In the genomic region with DNA sequence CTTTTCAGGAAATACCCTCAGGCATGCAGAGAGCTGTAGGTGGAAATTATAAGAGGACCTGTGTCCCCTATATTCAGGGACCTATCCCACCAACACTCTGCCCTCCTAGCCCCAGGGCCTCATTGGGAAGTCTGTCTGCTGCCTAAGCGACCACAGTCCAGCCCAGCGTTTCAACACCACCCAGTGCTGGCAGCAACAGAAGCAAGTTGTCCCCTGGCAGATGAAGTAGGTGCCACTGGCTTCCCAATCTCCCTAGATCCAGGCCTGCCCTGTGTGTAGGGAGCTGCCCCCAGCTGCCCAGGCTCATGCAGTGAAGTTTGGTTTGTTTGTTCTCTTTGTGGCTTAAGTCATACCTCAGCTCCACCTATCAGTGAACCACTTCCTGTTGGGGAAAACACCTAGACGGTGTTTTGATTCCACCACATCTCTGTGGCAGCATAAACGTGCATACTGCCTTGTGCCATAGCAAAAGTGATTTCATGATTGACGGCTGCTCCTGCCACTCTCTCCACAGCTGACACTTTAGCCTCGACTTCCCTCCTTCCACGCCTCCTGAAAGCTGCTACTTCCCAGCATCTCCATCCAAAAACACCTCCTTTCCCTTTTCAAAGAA, we compare ENCODE assay signal across 8 cellular contexts. TPM values are rescaled to one million over a fixed set of nuclear protein-coding genes. Genes with fewer than 3 reads are reported as not detected.
DNase-seq lines count a peak whose midpoint lies in the region; ATAC-seq and TF ChIP-seq lines count a peak whose summit lies in the region.

No MANE protein-coding gene starts in this region.

- WGBS in endodermal cell (ENCODE audit: insufficient coverage in 1 of 2, insufficient read length in 1 of 2), 2 experiments, result 69 to 75% methylated on average over 6 to 7 of the region's 7 CpGs

- intact Hi-C loops in activated CD4-positive, alpha-beta T cell treated with anti-CD3 and anti-CD28 coated beads for 36 hours (cut with DNase I, micrococcal nuclease), result loop anchor here (1.0 to 2.0 kb wide), 8 partner anchors 14 to 452 kb away; partner anchors contain the start of genes PYCR2 (in 2 of the 2), TMEM63A (in 2 of the 2), H3-3A (in 1 of the 2) and SRP9 (in 1 of the 2)

- no peak overlapping the region for H3K9ac ChIP-seq in endodermal cell (ENCODE audit: extremely low read depth, low read length, poor library complexity, severe bottlenecking)

- peak overlapping the region; percentile 95 for H3K27ac Mint-ChIP-seq in activated CD4-positive, alpha-beta T cell treated with anti-CD3 and anti-CD28 coated beads for 36 hours
- peak overlapping the region; percentile 98 for H3K27ac Mint-ChIP-seq in endodermal cell

- H3K4me1 ChIP-seq in endodermal cell (ENCODE audit: control insufficient read depth, insufficient read depth, low read length), result peaks cover 22% of the 10 kb centered on the region

- peak; percentile 86 for DNase-seq in DMS153 (lab: John Stamatoyannopoulos, UW)
- peak; percentile 55 for DNase-seq in HK-2 (ENCODE audit: unreplicated experiment)
- DNase-seq in activated CD4-positive, alpha-beta T cell treated with anti-CD3 and anti-CD28 coated beads for 36 hours, result peak; percentile 80
- peak; percentile 74 for DNase-seq in endodermal cell
- DNase-seq in stimulated activated CD8-positive, alpha-beta memory T cell treated with anti-CD3 and anti-CD28 coated beads, Interleukin-15, amount 100 ng/mL, for 1 hour (ENCODE audit: low read depth), result peak; percentile 44
- DNase-seq in GDM1 (lab: John Stamatoyannopoulos, UW), result no peak
- DNase-seq in SIG-M5 treated with dmso at 0.1 percent for 504 hours (lab: John Stamatoyannopoulos, UW; ENCODE audit: unreplicated experiment), result no peak

- H3K4me3 Mint-ChIP-seq in activated CD4-positive, alpha-beta T cell treated with anti-CD3 and anti-CD28 coated beads for 36 hours, result peak overlapping the region; percentile 59
- H3K4me3 Mint-ChIP-seq in endodermal cell, result no peak overlapping the region

- H3K27me3 Mint-ChIP-seq in activated CD4-positive, alpha-beta T cell treated with anti-CD3 and anti-CD28 coated beads for 36 hours, result no peaks in the 10 kb centered on the region
- no peaks in the 10 kb centered on the region for H3K27me3 Mint-ChIP-seq in endodermal cell (ENCODE audit: insufficient read depth)

- no peaks in the 10 kb centered on the region for H3K36me3 Mint-ChIP-seq in activated CD4-positive, alpha-beta T cell treated with anti-CD3 and anti-CD28 coated beads for 36 hours (ENCODE audit: low read depth)
- H3K36me3 Mint-ChIP-seq in endodermal cell (ENCODE audit: low read depth), result peaks cover 2% of the 10 kb centered on the region

- H3K9me3 Mint-ChIP-seq in activated CD4-positive, alpha-beta T cell treated with anti-CD3 and anti-CD28 coated beads for 36 hours (ENCODE audit: low read depth), result no peaks in the 10 kb centered on the region
- peaks cover 1% of the 10 kb centered on the region for H3K9me3 Mint-ChIP-seq in endodermal cell

- no peak for TF ChIP-seq CTCF in endodermal cell (conservative IDR thresholded peaks at IDR 0.05)

- no peaks in the 10 kb centered on the region for H3K36me3 ChIP-seq in endodermal cell (ENCODE audit: control insufficient read depth, insufficient read depth, low read length)

- H3K4me3 ChIP-seq in endodermal cell (ENCODE audit: low read length), result no peak overlapping the region

- H3K4me1 Mint-ChIP-seq in activated CD4-positive, alpha-beta T cell treated with anti-CD3 and anti-CD28 coated beads for 36 hours, result peaks cover 42% of the 10 kb centered on the region
- H3K4me1 Mint-ChIP-seq in endodermal cell, result peaks cover 37% of the 10 kb centered on the region

- no peak overlapping the region for H3K27ac ChIP-seq in endodermal cell (ENCODE audit: low read depth, low read length)

- CTCF ChIA-PET in activated CD4-positive, alpha-beta T cell treated with anti-CD3 and anti-CD28 coated beads for 36 hours (lab: Charles Lee), result interaction anchor here (0.6 to 5.1 kb wide), 14 partner anchors 12 to 864 kb away, joined by 3 to 18 read pairs (median 3); partner anchors contain the start of genes EPHX1, SRP9 and TMEM63A

- H3K9me3 ChIP-seq in endodermal cell (ENCODE audit: control insufficient read depth, low read length), result no peaks in the 10 kb centered on the region

- POLR2A ChIA-PET in activated CD4-positive, alpha-beta T cell treated with anti-CD3 and anti-CD28 coated beads for 36 hours (lab: Charles Lee), result interaction anchor here (0.7 to 1.8 kb wide), 5 partner anchors 15 to 102 kb away, joined by 3 to 9 read pairs (median 3); partner anchors contain the start of genes PYCR2, SDE2 and TMEM63A

- no peaks in the 10 kb centered on the region for H3K27me3 ChIP-seq in endodermal cell (ENCODE audit: control insufficient read depth, insufficient read depth, low read length, poor library complexity, severe bottlenecking)

- peak; percentile 100 for ATAC-seq in GM21423 (IDR thresholded peaks at IDR 0.05; ENCODE audit: unreplicated experiment)
- peak; percentile 98 for ATAC-seq in activated CD4-positive, alpha-beta T cell treated with anti-CD3 and anti-CD28 coated beads for 36 hours

RNA-seq across cellular contexts. Expression of gene LEFTY1, which starts 8.1 kb away (rescaled TPM):
- total RNA-seq in activated CD4-positive, alpha-beta T cell treated with anti-CD3 and anti-CD28 coated beads for 36 hours, result not detected
- 100 to 1,000 TPM in 1 of 2 donors, 10 to 100 TPM in 1; 76.0 to 660 TPM for total RNA-seq in endodermal cell
- polyA plus RNA-seq in endodermal cell (2013, experiment 1 of 2), result 184 TPM
- 274 TPM for polyA plus RNA-seq in endodermal cell (2013, experiment 2 of 2)

RNA-seq across cellular contexts. Expression of gene TMEM63A, which starts 14.9 kb away (rescaled TPM):
- total RNA-seq in activated CD4-positive, alpha-beta T cell treated with anti-CD3 and anti-CD28 coated beads for 36 hours, result 10 to 100 TPM; 47.3 to 48.0 TPM
- 100 to 1,000 TPM; 194 to 232 TPM for total RNA-seq in endodermal cell
- 34.7 TPM for polyA plus RNA-seq in endodermal cell (2013, experiment 1 of 2)
- 38.8 TPM for polyA plus RNA-seq in endodermal cell (2013, experiment 2 of 2)

RNA-seq across cellular contexts. Expression of gene PYCR2, which starts 27.0 kb away (rescaled TPM):
- 100 to 1,000 TPM; 106 to 126 TPM for total RNA-seq in activated CD4-positive, alpha-beta T cell treated with anti-CD3 and anti-CD28 coated beads for 36 hours
- 100 to 1,000 TPM in 1 of 2 donors, 10 to 100 TPM in 1; 94.5 to 101 TPM for total RNA-seq in endodermal cell
- 74.6 TPM for polyA plus RNA-seq in endodermal cell (2013, experiment 1 of 2)
- 71.4 TPM for polyA plus RNA-seq in endodermal cell (2013, experiment 2 of 2)

RNA-seq across cellular contexts. Expression of gene LEFTY2, which starts 44.0 kb away (rescaled TPM):
- total RNA-seq in activated CD4-positive, alpha-beta T cell treated with anti-CD3 and anti-CD28 coated beads for 36 hours, result not detected
- 100 to 1,000 TPM; 272 to 938 TPM for total RNA-seq in endodermal cell
- polyA plus RNA-seq in endodermal cell (2013, experiment 1 of 2), result 318 TPM
- polyA plus RNA-seq in endodermal cell (2013, experiment 2 of 2), result 376 TPM

Comparison
In these comparisons a context has a peak if more than half of its experiments do, and no peak if none do; other contexts are left out.
1. DNase-seq: peak in DMS153 (single experiment), HK-2 (single experiment), activated CD4-positive, alpha-beta T cell treated with anti-CD3 and anti-CD28 coated beads for 36 hours (single experiment), endodermal cell (single experiment) and stimulated activated CD8-positive, alpha-beta memory T cell treated with anti-CD3 and anti-CD28 coated beads, Interleukin-15, amount 100 ng/mL, for 1 hour (single experiment); none in GDM1 (single experiment) and SIG-M5 treated with dmso at 0.1 percent for 504 hours (single experiment).
2. RNA of gene LEFTY1, which starts 8.1 kb away (total RNA-seq): 76.0 to 660 TPM in endodermal cell; not detected in activated CD4-positive, alpha-beta T cell treated with anti-CD3 and anti-CD28 coated beads for 36 hours; every median in the first group is over 10 times any median in the second.